In the genomic region with DNA sequence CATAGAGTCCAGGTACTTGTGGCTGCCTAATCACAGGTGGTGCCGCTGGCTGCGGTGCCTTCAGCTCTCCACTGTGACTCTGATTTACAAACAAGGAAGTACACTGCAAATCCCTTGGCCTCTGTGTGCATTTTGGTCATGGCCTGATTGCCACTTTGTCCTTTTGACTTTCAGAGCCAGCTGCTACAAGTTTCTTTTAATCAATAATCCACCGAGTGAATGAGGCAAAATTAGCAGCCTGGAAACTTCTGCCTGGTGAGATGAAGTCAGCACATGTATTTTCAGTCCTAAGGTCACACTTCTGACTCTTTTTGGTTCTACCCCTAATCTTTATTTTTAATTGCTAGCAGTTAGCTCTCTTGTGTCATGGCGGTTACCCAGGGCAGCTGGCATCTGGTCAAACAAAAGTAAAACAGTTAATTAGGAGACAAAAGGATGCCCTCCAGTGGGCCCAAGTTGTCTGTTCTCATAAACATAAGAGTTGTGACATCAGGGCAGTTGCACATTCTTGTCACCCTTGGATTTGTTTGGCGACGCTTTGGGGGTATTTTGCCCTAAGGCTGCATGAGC, we compare ENCODE assay signal across 9 cellular contexts.
DNase-seq lines count a peak whose midpoint lies in the region; ATAC-seq and TF ChIP-seq lines count a peak whose summit lies in the region.
"Had no signal": no experiment of that assay in that cellular context is flagged by ENCODE, and none has a peak within 500 bp of the region (broad histone marks: within the 10 kb centered on the region; RNA-seq: fewer than 3 reads in every experiment).

No MANE protein-coding gene starts in this region.

- peaks cover 6% of the 10 kb centered on the region for H3K4me1 Mint-ChIP-seq in nephron progenitor cell
- H3K4me1 Mint-ChIP-seq: central memory CD8-positive, alpha-beta T cell had no signal

- no peaks in the 10 kb centered on the region for H3K4me1 ChIP-seq in PC-9 (replicated peaks; ENCODE audit: insufficient read depth)

- H3F3A ChIP-seq in PC-9 (ENCODE audit: insufficient read depth, low read depth) = no peaks in the 10 kb centered on the region

- no peak overlapping the region for H3K4me2 ChIP-seq in PC-9

- POLR2A ChIA-PET in PC-9 (lab: Charles Lee; ENCODE audit: unreplicated experiment) = no interaction called here

- no peaks in the 10 kb centered on the region for H3K9me3 Mint-ChIP-seq in nephron progenitor cell
- H3K9me3 Mint-ChIP-seq: central memory CD8-positive, alpha-beta T cell had no signal

- intact Hi-C loops in PC-9 (cut with micrococcal nuclease; ENCODE audit: unreplicated experiment) = no loop called here

- H4K20me1 ChIP-seq in PC-9 (ENCODE audit: insufficient read depth) = no peaks in the 10 kb centered on the region

- DNase-seq in ELR (ENCODE audit: low read depth) (peak; percentile 12), NCI-H2029 treated with DMSO at 0.1 percent for 48 hours (lab: John Stamatoyannopoulos, UW) (peak; percentile 46), fibroblast of gingiva (ENCODE audit: low read depth) (peak; percentile 65), coronary artery (ENCODE audit: low spot score) (no peak), PC-9 (no peak), nephron progenitor cell (no peak)
- no peak for DNase-seq in stimulated activated CD4-positive, alpha-beta T cell treated with anti-CD3 and anti-CD28 coated beads, Interleukin-2, amount 100 ng/mL, for 48 hours

- H2AFZ ChIP-seq in PC-9 = no peak overlapping the region

- no peaks in the 10 kb centered on the region for H3K9me2 ChIP-seq in PC-9 (ENCODE audit: insufficient read depth)

- TF ChIP-seq CTCF in coronary artery (IDR thresholded peaks at IDR 0.05) = no peak
- no peak for TF ChIP-seq CTCF in PC-9 (conservative IDR thresholded peaks at IDR 0.05)
- TF ChIP-seq CTCF in nephron progenitor cell (IDR thresholded peaks at IDR 0.05) = no peak

- peak; percentile 58 for ATAC-seq in GM21737 (IDR thresholded peaks at IDR 0.05; ENCODE audit: unreplicated experiment)

- no peaks in the 10 kb centered on the region for H3K36me3 ChIP-seq in PC-9 (ENCODE audit: low read depth)

- H3K36me3 Mint-ChIP-seq in nephron progenitor cell (ENCODE audit: low read depth) = no peaks in the 10 kb centered on the region

- no peak overlapping the region for H3K27ac Mint-ChIP-seq in nephron progenitor cell

- H3K27me3 Mint-ChIP-seq in nephron progenitor cell (ENCODE audit: low read depth, poor library complexity) = peaks cover 6% of the 10 kb centered on the region

- CTCF ChIA-PET in PC-9 (lab: Charles Lee) = no interaction called here

- H3K9me3 ChIP-seq in PC-9 (ENCODE audit: insufficient read depth, low read depth) = no peaks in the 10 kb centered on the region

- H3K79me2 ChIP-seq in PC-9 (ENCODE audit: low read depth) = no peaks in the 10 kb centered on the region

- H3K27me3 ChIP-seq in PC-9 (ENCODE audit: insufficient read depth, low read depth) = no peaks in the 10 kb centered on the region

- H3K4me3 ChIP-seq in coronary artery (no peak overlapping the region), PC-9 (no peak overlapping the region)

- H3K27ac ChIP-seq in coronary artery (no peak overlapping the region), PC-9 (no peak overlapping the region)

- no TSS peak for BruUV-seq in PC-9 (replicated peaks; lab: Mats Ljungman, UMichigan)

- H3K4me3 Mint-ChIP-seq in nephron progenitor cell = no peak overlapping the region
- H3K4me3 Mint-ChIP-seq: central memory CD8-positive, alpha-beta T cell had no signal

Comparison
In these comparisons a context has a peak if more than half of its experiments do, and no peak if none do; other contexts are left out.
1. DNase-seq: peak in ELR (single experiment), NCI-H2029 treated with DMSO at 0.1 percent for 48 hours (single experiment) and fibroblast of gingiva (single experiment); none in stimulated activated CD4-positive, alpha-beta T cell treated with anti-CD3 and anti-CD28 coated beads, Interleukin-2, amount 100 ng/mL, for 48 hours (0 of 2), coronary artery (single experiment), PC-9 (0 of 2) and nephron progenitor cell (single experiment).